ENCODE assay signal across 11 cellular contexts in genomic region chr3:17730318-17730967, GRCh38. TPM values are rescaled to one million over a fixed set of nuclear protein-coding genes. Genes with fewer than 3 reads are reported as not detected.
A peak's percentile ranks its signal among the peaks of the same experiment; 100 is the strongest.
DNase-seq lines count a peak whose midpoint lies in the region; ATAC-seq lines count a peak whose summit lies in the region.
"Had no signal": no experiment of that assay in that cellular context is flagged by ENCODE, and none has a peak within 500 bp of the region (broad histone marks: within the 10 kb centered on the region; RNA-seq: fewer than 3 reads in every experiment).

No MANE protein-coding gene starts in this region.

- H3K27ac ChIP-seq in mesendoderm (ENCODE audit: low read depth, low read length): no peak overlapping the region

- no peak overlapping the region for H4K5ac ChIP-seq in mesendoderm (ENCODE audit: low read length)

- no peak overlapping the region for H3K4me3 ChIP-seq in mesendoderm (ENCODE audit: low read length)

- no peak overlapping the region for H3K18ac ChIP-seq in mesendoderm (ENCODE audit: low read length)

- H2BK120ac ChIP-seq in mesendoderm (ENCODE audit: low read depth, low read length): no peak overlapping the region

- in situ Hi-C loops in G401 (cut with HindIII; ENCODE audit: low sequenced_read_pairs): no loop called here

- no peak overlapping the region for H4K8ac ChIP-seq in mesendoderm (ENCODE audit: low read depth, low read length)

- no peak overlapping the region for H3K23ac ChIP-seq in mesendoderm (ENCODE audit: low read length)

- H3K9ac ChIP-seq in mesendoderm (ENCODE audit: low read length): peak overlapping the region; percentile 34

- DNase-seq in G401 (ENCODE audit: low spot score) (peak; percentile 30), NCI-H187 treated with DMSO at 0.1 percent for 48 hours (lab: John Stamatoyannopoulos, UW) (peak; percentile 69), amniotic epithelial cell (ENCODE audit: low read depth) (peak; percentile 79), mesendoderm (peak; percentile 61), superior temporal gyrus (ENCODE audit: extremely low spot score) (no peak)
- no peak for DNase-seq in activated CD4-positive, alpha-beta T cell treated with anti-CD3 and anti-CD28 coated beads, Interleukin-2, amount 50 U/mL, for 4 hours
- DNase-seq in activated naive CD4-positive, alpha-beta T cell treated with anti-CD3 and anti-CD28 coated beads, Interleukin-2, amount 50 U/mL, for 16 hours: no peak
- DNase-seq: activated CD8-positive, alpha-beta memory T cell treated with anti-CD3 and anti-CD28 coated beads, Interleukin-2, amount 50 U/mL, for 4 hours; NCI-H526 treated with DMSO at 0.1 percent for 48 hours had no signal

- no peaks in the 10 kb centered on the region for H3K79me2 ChIP-seq in mesendoderm (ENCODE audit: control insufficient read depth, insufficient read depth, low read length)

- no peaks in the 10 kb centered on the region for H3K79me1 ChIP-seq in mesendoderm (ENCODE audit: low read length)

- H3K4me2 ChIP-seq in mesendoderm (ENCODE audit: low read length): no peak overlapping the region

- no peaks in the 10 kb centered on the region for H3K36me3 ChIP-seq in mesendoderm (ENCODE audit: control insufficient read depth, insufficient read depth, low read length)

- no CpG with 5 or more reads among the region's 4 CpGs for WGBS in mesendoderm (ENCODE audit: extremely low coverage, insufficient coverage, low lambda C conversion rate)

- H2AK5ac ChIP-seq in mesendoderm (ENCODE audit: low read length): no peak overlapping the region

- H3K27me3 ChIP-seq in mesendoderm (ENCODE audit: insufficient read depth, low read length, poor library complexity): no peaks in the 10 kb centered on the region

- H2BK15ac ChIP-seq in mesendoderm (replicated peaks; ENCODE audit: low read depth): peak overlapping the region; percentile 74

- H3K4ac ChIP-seq in mesendoderm (ENCODE audit: low read depth, low read length): no peak overlapping the region

- ATAC-seq in HG03159 (IDR thresholded peaks at IDR 0.05; ENCODE audit: unreplicated experiment): no peak
- ATAC-seq: esophagus mucosa had no signal

- peak overlapping the region; percentile 60 for H3K56ac ChIP-seq in mesendoderm (ENCODE audit: low read length)

- peaks cover 1% of the 10 kb centered on the region for H3K4me1 ChIP-seq in mesendoderm (ENCODE audit: control insufficient read depth, low read depth, low read length)

- H2BK5ac ChIP-seq in mesendoderm (ENCODE audit: low read length): no peak overlapping the region

RNA-seq across cellular contexts. Expression of gene TBC1D5, which starts 12.0 kb away (rescaled TPM):
- total RNA-seq in G401 (2014; rRNA removed; shearing (Covaris generic)): 27.7 and 51.3 TPM in 2 replicates
- 13.6 TPM for polyA plus RNA-seq in mesendoderm (2013, experiment 1 of 2)
- 14.7 TPM for polyA plus RNA-seq in mesendoderm (2013, experiment 2 of 2)

Comparison
In these comparisons a context has a peak if more than half of its experiments do, and no peak if none do; other contexts are left out.
1. DNase-seq: peak in G401 (single experiment), NCI-H187 treated with DMSO at 0.1 percent for 48 hours (single experiment), amniotic epithelial cell (single experiment) and mesendoderm (single experiment); none in superior temporal gyrus (single experiment), activated CD4-positive, alpha-beta T cell treated with anti-CD3 and anti-CD28 coated beads, Interleukin-2, amount 50 U/mL, for 4 hours (0 of 2) and activated naive CD4-positive, alpha-beta T cell treated with anti-CD3 and anti-CD28 coated beads, Interleukin-2, amount 50 U/mL, for 16 hours (single experiment).